Comparison of ENCODE assay signal across 19 cellular contexts in the genomic region with DNA sequence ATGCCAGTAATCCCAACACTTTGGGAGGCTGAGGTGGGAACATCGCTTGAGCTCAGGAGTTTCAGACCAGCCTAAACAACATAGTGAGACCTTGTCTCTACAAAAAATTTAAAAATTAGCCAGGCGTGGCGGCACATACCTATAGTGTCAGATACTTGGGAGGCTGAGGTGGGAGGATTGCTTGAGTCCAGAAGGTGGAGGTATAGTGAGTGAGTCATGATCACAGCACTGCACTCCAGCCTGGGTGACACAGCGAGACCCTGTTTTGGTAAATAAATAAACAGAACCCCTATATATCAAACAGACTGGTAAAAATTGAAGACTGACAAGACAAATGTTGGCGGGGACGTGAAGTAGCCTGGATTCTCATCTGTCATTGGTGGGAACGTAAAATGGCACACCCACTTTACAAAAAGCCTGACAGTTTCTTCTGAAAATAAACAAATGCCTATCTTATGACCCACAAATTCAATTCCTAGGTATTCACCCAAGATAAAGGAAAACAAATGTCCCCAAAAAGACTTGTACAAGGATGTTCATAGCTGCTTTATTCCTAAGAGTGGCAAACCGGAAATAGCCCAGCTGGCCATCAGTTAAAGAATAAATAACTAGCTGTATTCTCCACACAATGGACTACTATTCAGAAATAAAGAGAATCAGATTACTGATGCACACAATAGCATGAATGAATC. TPM values are rescaled to one million over a fixed set of nuclear protein-coding genes. Genes with fewer than 3 reads are reported as not detected.
DNase-seq lines count a peak whose midpoint lies in the region; ATAC-seq and TF ChIP-seq lines count a peak whose summit lies in the region.
"Had no signal": no experiment of that assay in that cellular context is flagged by ENCODE, and none has a peak within 500 bp of the region (broad histone marks: within the 10 kb centered on the region; RNA-seq: fewer than 3 reads in every experiment).

No MANE protein-coding gene starts in this region.

- DNase-seq in COR-L47 (lab: John Stamatoyannopoulos, UW), result peak; percentile 28
- DNase-seq in NCI-H146 (lab: John Stamatoyannopoulos, UW), result peak; percentile 42
- DNase-seq in effector memory CD8-positive, alpha-beta T cell, result no peak
- no peak for DNase-seq in neural crest cell (ENCODE audit: low read depth, low spot score)
- DNase-seq in stimulated activated CD4-positive, alpha-beta T cell treated with anti-CD3 and anti-CD28 coated beads, Interleukin-4, amount 100 ng/mL, for 24 hours, result no peak
- DNase-seq in right cardiac atrium, result no peak
- DNase-seq in dermis blood vessel endothelial cell, result no peak
- DNase-seq in SW480 (ENCODE audit: low spot score), result no peak
- DNase-seq: activated CD4-positive, alpha-beta T cell treated with anti-CD3 and anti-CD28 coated beads, Interleukin-2, amount 50 U/mL, for 1 hour; amniotic stem cell; DMS79 treated with DMSO at 0.1 percent for 48 hours; heart right ventricle; left cardiac atrium; NK-92 treated with Interleukin-12 subunit alpha and Interleukin-12 subunit beta, amount 100 ng/mL, for 24 hours; spleen; stimulated activated naive CD4-positive, alpha-beta T cell treated with Interleukin-2 at 50 U/mL for 16 hours had no signal

- TF ChIP-seq CTCF in neural crest cell (conservative IDR thresholded peaks at IDR 0.05), result no peak

- H3K27me3 ChIP-seq in right cardiac atrium (ENCODE audit: control insufficient read depth, insufficient read depth), result no peaks in the 10 kb centered on the region
- H3K27me3 ChIP-seq: BLaER1, heart right ventricle, spleen had no signal

- peaks cover 0 to 2% of the 10 kb centered on the region in 2 donors for H3K9me3 Mint-ChIP-seq in effector memory CD8-positive, alpha-beta T cell
- peaks cover 6% of the 10 kb centered on the region for H3K9me3 Mint-ChIP-seq in neural crest cell

- intact Hi-C loops in right cardiac atrium (cut with DNase I), result loop anchor here in 1 of 4 donors (10.0 kb wide), 1 partner anchor 148 kb away; no protein-coding TSS in a partner anchor

- H3K27ac Mint-ChIP-seq in effector memory CD8-positive, alpha-beta T cell, result peak overlapping the region; percentile 65 to 73
- peak overlapping the region; percentile 90 for H3K27ac Mint-ChIP-seq in neural crest cell (ENCODE audit: unreplicated experiment)

- no peak overlapping the region for H3K4me3 ChIP-seq in right cardiac atrium (ENCODE audit: low read length)
- H3K4me3 ChIP-seq: BLaER1, HAP-1, heart right ventricle, spleen had no signal

- H3K4me3 Mint-ChIP-seq in effector memory CD8-positive, alpha-beta T cell, result no peak overlapping the region
- H3K4me3 Mint-ChIP-seq in neural crest cell, result no peak overlapping the region

- H3K27me3 Mint-ChIP-seq in effector memory CD8-positive, alpha-beta T cell, result no peaks in the 10 kb centered on the region
- no peaks in the 10 kb centered on the region for H3K27me3 Mint-ChIP-seq in neural crest cell (ENCODE audit: low read depth)

- H3K4me1 Mint-ChIP-seq in effector memory CD8-positive, alpha-beta T cell (ENCODE audit: low read depth in 2 of 2), result peaks cover 34 to 66% of the 10 kb centered on the region in 2 donors
- H3K4me1 Mint-ChIP-seq in neural crest cell, result peaks cover 36% of the 10 kb centered on the region

- H3K36me3 Mint-ChIP-seq in effector memory CD8-positive, alpha-beta T cell (ENCODE audit: insufficient read depth), result peaks cover 4% of the 10 kb centered on the region
- H3K36me3 Mint-ChIP-seq in neural crest cell (ENCODE audit: low read depth), result no peaks in the 10 kb centered on the region

- no peaks in the 10 kb centered on the region for H3K4me1 ChIP-seq in right cardiac atrium (ENCODE audit: control insufficient read depth, insufficient read depth, low read length)
- H3K4me1 ChIP-seq: BLaER1 had no signal

- no peak overlapping the region for H3K27ac ChIP-seq in right cardiac atrium (ENCODE audit: low read length)
- H3K27ac ChIP-seq: BLaER1, spleen had no signal

- no peaks in the 10 kb centered on the region for H3K9me3 ChIP-seq in right cardiac atrium (ENCODE audit: control insufficient read depth, low read length)
- H3K9me3 ChIP-seq: BLaER1, HAP-1, spleen had no signal

- no peak for ATAC-seq in effector memory CD8-positive, alpha-beta T cell (replicated peaks)
- no peak for ATAC-seq in right cardiac atrium
- ATAC-seq: heart right ventricle, left cardiac atrium, Right ventricle myocardium inferior had no signal

- 87% methylated on average over 8 of the region's 8 CpGs for WGBS in right cardiac atrium

RNA-seq across cellular contexts. Expression of gene GK5, which starts 47.0 kb away (rescaled TPM):
- 14.9 and 16.5 TPM in 2 replicates for total RNA-seq in neural crest cell
- total RNA-seq in right cardiac atrium, result 10 to 100 TPM; 10.2 to 12.6 (median 10.9) TPM
- 4.8 TPM for polyA plus RNA-seq in right cardiac atrium
- 6.5 and 8.8 TPM in 2 replicates for total RNA-seq in dermis blood vessel endothelial cell

Comparison
In these comparisons a context has a peak if more than half of its experiments do, and no peak if none do; other contexts are left out.
1. DNase-seq: peak in COR-L47 (single experiment) and NCI-H146 (single experiment); none in effector memory CD8-positive, alpha-beta T cell (0 of 3), neural crest cell (single experiment), stimulated activated CD4-positive, alpha-beta T cell treated with anti-CD3 and anti-CD28 coated beads, Interleukin-4, amount 100 ng/mL, for 24 hours (single experiment), right cardiac atrium (0 of 3), dermis blood vessel endothelial cell (single experiment) and SW480 (single experiment).